ENCODE assay signal across 32 cellular contexts in genomic region chr16:87311387-87311786, GRCh38. TPM values are rescaled to one million over a fixed set of nuclear protein-coding genes. Genes with fewer than 3 reads are reported as not detected.
"Had no signal": no experiment of that assay in that cellular context is flagged by ENCODE, and none has a peak within 500 bp of the region (broad histone marks: within the 10 kb centered on the region; RNA-seq: fewer than 3 reads in every experiment).

No MANE protein-coding gene starts in this region.

- H3K27me3 Mint-ChIP-seq: activated B cell treated with CpG ODN at 0.5 μM for 24 hours; activated CD4-positive, alpha-beta memory T cell treated with anti-CD3 and anti-CD28 coated beads for 36 hours; activated naive CD4-positive, alpha-beta T cell treated with anti-CD3 and anti-CD28 coated beads, Interleukin-2, amount 50 U/mL, for 24 hours; activated naive CD8-positive, alpha-beta T cell treated with anti-CD3 and anti-CD28 coated beads, Interleukin-2, amount 10 ng/mL, durations not matched to agents 7 days and 5 days had no signal

- FAIRE-seq: RCC 7860 had no signal

- H3K27ac ChIP-seq: ascending aorta, PC-9, RWPE1, VCaP had no signal

- ATAC-seq: Right ventricle myocardium inferior had no signal

- H3K27ac Mint-ChIP-seq: activated B cell treated with CpG ODN at 0.5 μM for 24 hours; activated CD4-positive, alpha-beta memory T cell treated with anti-CD3 and anti-CD28 coated beads for 36 hours; activated naive CD4-positive, alpha-beta T cell treated with anti-CD3 and anti-CD28 coated beads, Interleukin-2, amount 50 U/mL, for 24 hours; activated naive CD8-positive, alpha-beta T cell treated with anti-CD3 and anti-CD28 coated beads, Interleukin-2, amount 10 ng/mL, durations not matched to agents 7 days and 5 days had no signal

- H3K4me3 ChIP-seq: ascending aorta, cardiac muscle cell, PC-9 had no signal

- H3K9me3 ChIP-seq: ascending aorta had no signal

- H3K9me3 Mint-ChIP-seq: activated naive CD4-positive, alpha-beta T cell treated with anti-CD3 and anti-CD28 coated beads, Interleukin-2, amount 50 U/mL, for 24 hours; activated naive CD8-positive, alpha-beta T cell treated with anti-CD3 and anti-CD28 coated beads, Interleukin-2, amount 10 ng/mL, durations not matched to agents 7 days and 5 days had no signal

- H3K4me3 Mint-ChIP-seq: activated B cell treated with CpG ODN at 0.5 μM for 24 hours; activated CD4-positive, alpha-beta memory T cell treated with anti-CD3 and anti-CD28 coated beads for 36 hours; activated naive CD4-positive, alpha-beta T cell treated with anti-CD3 and anti-CD28 coated beads, Interleukin-2, amount 50 U/mL, for 24 hours; activated naive CD8-positive, alpha-beta T cell treated with anti-CD3 and anti-CD28 coated beads, Interleukin-2, amount 10 ng/mL, durations not matched to agents 7 days and 5 days had no signal

- H3K4me1 Mint-ChIP-seq: activated B cell treated with CpG ODN at 0.5 μM for 24 hours; activated naive CD4-positive, alpha-beta T cell treated with anti-CD3 and anti-CD28 coated beads, Interleukin-2, amount 50 U/mL, for 24 hours had no signal

- H3K27me3 ChIP-seq: ascending aorta, cardiac muscle cell had no signal

- H3K4me1 ChIP-seq: ascending aorta had no signal

- DNase-seq: activated B cell treated with CpG ODN at 0.5 μM for 24 hours; activated CD4-positive, alpha-beta memory T cell treated with anti-CD3 and anti-CD28 coated beads for 36 hours; activated CD4-positive, alpha-beta T cell treated with anti-CD3 and anti-CD28 coated beads for 4 hours; activated CD4-positive, alpha-beta T cell treated with anti-CD3 and anti-CD28 coated beads, Interleukin-2, amount 50 U/mL, for 1 hour; activated CD4-positive, CD25-positive, alpha-beta regulatory T cell treated with anti-CD3 and anti-CD28 coated beads, Interleukin-2, amount 50 U/mL, for 72 hours; activated CD8-positive, alpha-beta memory T cell treated with anti-CD3 and anti-CD28 coated beads, Interleukin-2, amount 50 U/mL, for 4 hours; activated effector memory CD4-positive, alpha-beta T cell treated with Interleukin-2 at 50 U/mL for 16 hours; activated naive CD8-positive, alpha-beta T cell treated with anti-CD3 and anti-CD28 coated beads, Interleukin-2, amount 10 ng/mL, durations not matched to agents 7 days and 5 days; activated T-cell treated with anti-CD3 and anti-CD28 coated beads for 4 hours; activated T-cell treated with anti-CD3 and anti-CD28 coated beads, Interleukin-2, amount 50 U/mL, for 48 hours; amygdala; Karpas-422; KBM-7; NCI-H1105; NCI-H1417 treated with DMSO at 0.1 percent for 48 hours; NCI-H1930; NCI-H2081 treated with DMSO at 0.1 percent for 48 hours; NCI-H510A; NCI-H526; NCI-H748 treated with DMSO at 0.1 percent for 48 hours; PC-9; SW 1271; T-helper 1 cell; T-helper 2 cell; T-helper 9 cell had no signal

- H3K36me3 ChIP-seq: ascending aorta, cardiac muscle cell had no signal

RNA-seq across cellular contexts. Expression of gene C16orf95, which starts 5.8 kb away (rescaled TPM):
- total RNA-seq: ascending aorta had no signal
